Comparison of ENCODE assay signal across 14 cellular contexts in the genomic region with DNA sequence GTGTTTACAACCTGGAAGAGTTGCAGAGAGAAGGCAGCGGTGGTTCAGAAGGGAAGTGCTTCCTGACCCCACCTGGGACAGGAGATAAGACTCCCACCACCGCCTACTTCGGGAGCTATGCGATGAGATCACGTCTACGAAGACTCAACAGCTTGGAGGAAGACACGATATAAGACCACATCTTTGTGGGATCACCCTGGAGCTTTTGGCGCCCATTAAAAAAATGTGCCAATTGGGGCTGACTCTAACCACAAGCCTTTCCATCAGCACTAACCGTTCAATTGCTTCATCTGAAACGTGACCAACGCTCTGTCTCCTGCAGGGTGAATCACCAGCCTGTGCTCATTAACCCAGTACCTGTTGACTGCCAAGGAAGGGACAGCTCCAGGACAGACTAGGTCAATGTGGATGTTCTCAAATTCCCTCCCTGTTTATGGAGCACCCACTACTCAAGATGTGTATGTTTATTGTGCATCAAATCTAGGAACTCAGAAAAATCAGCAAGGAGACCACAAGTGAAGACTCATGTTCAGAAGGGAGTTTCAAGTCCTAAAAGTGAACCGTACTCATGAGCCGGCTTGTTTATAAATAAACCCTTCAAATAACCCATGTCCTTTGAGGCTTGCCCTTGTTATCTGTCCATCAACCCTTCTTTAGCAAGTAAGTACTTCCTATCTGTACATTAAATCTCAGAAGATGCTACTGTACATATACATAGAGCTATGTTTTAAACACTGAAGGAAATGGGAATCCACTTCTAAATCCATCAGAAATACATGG.
DNase-seq lines count a peak whose midpoint lies in the region; ATAC-seq lines count a peak whose summit lies in the region.
"Had no signal": no experiment of that assay in that cellular context is flagged by ENCODE, and none has a peak within 500 bp of the region (broad histone marks: within the 10 kb centered on the region; RNA-seq: fewer than 3 reads in every experiment).

No MANE protein-coding gene starts in this region.

- H4K12ac ChIP-seq in trophoblast cell (ENCODE audit: low read depth, low read length), result no peak overlapping the region

- peaks cover 51 to 57% of the 10 kb centered on the region in 2 experiments for H3K36me3 ChIP-seq in trophoblast cell (ENCODE audit: control insufficient read depth in 1 of 2, insufficient read depth in 2 of 2, low read length in 2 of 2)

- peaks cover 0 to 4% of the 10 kb centered on the region in 2 experiments for H3K4me1 ChIP-seq in trophoblast cell (ENCODE audit: control insufficient read depth in 1 of 2, insufficient read depth in 2 of 2, low read length in 2 of 2)

- H2AFZ ChIP-seq in trophoblast cell (ENCODE audit: insufficient read depth, low read length, poor library complexity), result no peak overlapping the region

- peak; percentile 80 for DNase-seq in GM03348 (ENCODE audit: low spot score)
- DNase-seq in NOMO-1 treated with DMSO at 0.1 percent for 48 hours (lab: John Stamatoyannopoulos, UW; ENCODE audit: unreplicated experiment), result peak; percentile 98
- DNase-seq in central memory CD8-positive, alpha-beta T cell (ENCODE audit: low spot score in 2 of 2), result no peak
- DNase-seq in trophoblast cell, result no peak
- DNase-seq in NK-92 (lab: John Stamatoyannopoulos, UW; ENCODE audit: unreplicated experiment), result no peak
- no peak for DNase-seq in ureter (ENCODE audit: low spot score)
- DNase-seq in amniotic stem cell (lab: John Stamatoyannopoulos, UW), result no peak
- DNase-seq in hypothalamus (lab: John Stamatoyannopoulos, UW), result no peak
- DNase-seq: activated B cell treated with CpG ODN at 0.5 μM for 24 hours; activated naive CD4-positive, alpha-beta T cell treated with Interleukin-2 at 50 U/mL for 16 hours; KG1; left ventricle myocardium superior; NCI-H69; stimulated activated CD8-positive, alpha-beta memory T cell treated with anti-CD3 and anti-CD28 coated beads, Interleukin-4, amount 100 ng/mL, for 48 hours had no signal

- H3K9ac ChIP-seq in trophoblast cell (ENCODE audit: low read length), result no peak overlapping the region

- H2AK5ac ChIP-seq in trophoblast cell (ENCODE audit: low read length), result no peak overlapping the region

- H3K4me3 ChIP-seq in trophoblast cell (ENCODE audit: low read depth, low read length), result no peak overlapping the region

- peaks cover 4% of the 10 kb centered on the region for H3K79me2 ChIP-seq in trophoblast cell (ENCODE audit: control insufficient read depth, insufficient read depth, low read length, poor library complexity)

- no peak overlapping the region for H2BK5ac ChIP-seq in trophoblast cell (ENCODE audit: low read depth, low read length, poor library complexity)

- no peaks in the 10 kb centered on the region for H3K79me1 ChIP-seq in trophoblast cell (ENCODE audit: low read length)

- H3K9me3 ChIP-seq in trophoblast cell (ENCODE audit: insufficient read depth, low read depth, low read length), result peaks cover 2% of the 10 kb centered on the region

- H3K4me3 Mint-ChIP-seq in central memory CD8-positive, alpha-beta T cell, result no peak overlapping the region
- H3K4me3 Mint-ChIP-seq: activated B cell treated with CpG ODN at 0.5 μM for 24 hours had no signal

- H3K27ac ChIP-seq in trophoblast cell (ENCODE audit: low read depth, low read length), result no peak overlapping the region

- no peak overlapping the region for H4K8ac ChIP-seq in trophoblast cell (ENCODE audit: low read depth, low read length)

- H3K4ac ChIP-seq in trophoblast cell (ENCODE audit: low read depth, low read length), result peak overlapping the region; percentile 55

- H3K36me3 Mint-ChIP-seq in central memory CD8-positive, alpha-beta T cell (ENCODE audit: insufficient read depth), result peaks cover 15% of the 10 kb centered on the region

- no peaks in the 10 kb centered on the region for H3K27me3 ChIP-seq in trophoblast cell (ENCODE audit: insufficient read depth, low read length)

- H3K14ac ChIP-seq in trophoblast cell (ENCODE audit: low read length), result no peak overlapping the region

- H3K18ac ChIP-seq in trophoblast cell (ENCODE audit: low read length), result no peak overlapping the region

- H3K4me2 ChIP-seq in trophoblast cell (ENCODE audit: low read length), result no peak overlapping the region

- H3K27me3 Mint-ChIP-seq in central memory CD8-positive, alpha-beta T cell, result peaks cover 13% of the 10 kb centered on the region
- H3K27me3 Mint-ChIP-seq: activated B cell treated with CpG ODN at 0.5 μM for 24 hours had no signal

- no peak overlapping the region for H4K91ac ChIP-seq in trophoblast cell (ENCODE audit: low read depth, low read length)

- H3K9me3 Mint-ChIP-seq in central memory CD8-positive, alpha-beta T cell, result no peaks in the 10 kb centered on the region
- H3K9me3 Mint-ChIP-seq: activated B cell treated with CpG ODN at 0.5 μM for 24 hours had no signal

- H3K4me1 Mint-ChIP-seq in central memory CD8-positive, alpha-beta T cell, result no peaks in the 10 kb centered on the region
- H3K4me1 Mint-ChIP-seq: activated B cell treated with CpG ODN at 0.5 μM for 24 hours had no signal

- no CpG with 5 or more reads among the region's 13 CpGs for WGBS in trophoblast cell (ENCODE audit: extremely low coverage, insufficient coverage, insufficient read length)

- H3K23ac ChIP-seq in trophoblast cell (ENCODE audit: low read length), result no peak overlapping the region

- no peak for ATAC-seq in central memory CD8-positive, alpha-beta T cell (replicated peaks; ENCODE audit: extremely low read depth, poor library complexity, severe bottlenecking)
- ATAC-seq: left ventricle myocardium superior had no signal

- H2BK120ac ChIP-seq in trophoblast cell (ENCODE audit: insufficient read depth, low read length, poor library complexity), result no peak overlapping the region

- H2BK12ac ChIP-seq in trophoblast cell (ENCODE audit: low read length), result no peak overlapping the region

- H3K27ac Mint-ChIP-seq in central memory CD8-positive, alpha-beta T cell (ENCODE audit: low read depth), result peak overlapping the region; percentile 9
- H3K27ac Mint-ChIP-seq: activated B cell treated with CpG ODN at 0.5 μM for 24 hours had no signal

Comparison
In these comparisons a context has a peak if more than half of its experiments do, and no peak if none do; other contexts are left out.
1. DNase-seq: peak in GM03348 (single experiment) and NOMO-1 treated with DMSO at 0.1 percent for 48 hours (single experiment); none in central memory CD8-positive, alpha-beta T cell (0 of 2), trophoblast cell (0 of 2), NK-92 (single experiment), ureter (single experiment), amniotic stem cell (single experiment) and hypothalamus (0 of 51).